ENCODE assay signal across 31 cellular contexts in the genomic region with DNA sequence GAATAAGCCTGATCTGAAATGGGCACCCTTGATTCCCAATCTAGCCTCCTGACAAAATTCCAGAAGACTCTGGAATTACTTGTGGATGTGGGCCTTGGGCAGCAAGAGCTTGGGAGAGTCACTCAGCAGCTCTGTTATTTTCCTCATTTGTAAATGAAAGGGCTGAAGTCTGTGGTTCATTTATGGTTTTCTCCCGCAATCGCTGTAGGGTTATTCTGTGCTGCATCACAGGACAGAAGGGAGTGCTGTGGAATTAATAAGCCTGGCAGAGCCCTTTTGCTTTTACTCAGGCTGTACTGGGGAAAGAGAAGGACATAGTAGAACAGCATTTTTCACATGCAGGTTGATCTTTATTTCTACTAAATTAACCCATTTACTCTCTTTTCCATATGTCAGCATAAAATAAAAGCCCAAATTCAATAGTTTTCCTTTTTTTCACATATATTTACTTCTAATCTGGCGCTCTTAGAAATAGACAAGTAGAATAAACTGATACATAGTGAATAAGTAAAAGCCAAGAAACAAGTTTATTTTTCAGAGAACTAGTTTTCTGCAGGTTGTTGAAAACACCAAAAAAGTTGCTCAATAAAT. TPM values are rescaled to one million over a fixed set of nuclear protein-coding genes. Genes with fewer than 3 reads are reported as not detected.
DNase-seq lines count a peak whose midpoint lies in the region; ATAC-seq, FAIRE-seq and TF ChIP-seq lines count a peak whose summit lies in the region.
"Had no signal": no experiment of that assay in that cellular context is flagged by ENCODE, and none has a peak within 500 bp of the region (broad histone marks: within the 10 kb centered on the region; RNA-seq: fewer than 3 reads in every experiment).

No MANE protein-coding gene starts in this region.

- no peak for ATAC-seq in CD4-positive, CD25-positive, alpha-beta regulatory T cell (ENCODE audit: low read depth in 2 of 2)
- ATAC-seq in SK-N-SH treated with all-trans-retinoic acid at 6 μM for 48 hours (peak; percentile 18; the same call in 1 of the 3 replicates), pancreas (no peak)
- ATAC-seq: activated CD8-positive, alpha-beta T cell treated with anti-CD3 and anti-CD28 coated beads for 36 hours; left ventricle myocardium superior; PC-3 had no signal

- no peaks in the 10 kb centered on the region for H3K9me3 Mint-ChIP-seq in CD4-positive, CD25-positive, alpha-beta regulatory T cell
- H3K9me3 Mint-ChIP-seq: activated CD8-positive, alpha-beta T cell treated with anti-CD3 and anti-CD28 coated beads for 36 hours; activated T-helper 1 cell treated with anti-CD3 and anti-CD28 coated beads, Interleukin-12 subunit alpha, Interleukin-12 subunit beta, Interleukin-2, Interleukin-4 antibody, amounts not matched to agents 30 ng/mL and 10 ng/mL and 1 ng/mL, durations not matched to agents 14 hours and 24 hours and 36 hours; CD4-positive, alpha-beta T cell had no signal

- peak overlapping the region in 2 of 3 donors; percentile 53 to 59 for H3K27ac Mint-ChIP-seq in CD4-positive, CD25-positive, alpha-beta regulatory T cell
- H3K27ac Mint-ChIP-seq: activated CD8-positive, alpha-beta T cell treated with anti-CD3 and anti-CD28 coated beads for 36 hours; activated T-helper 1 cell treated with anti-CD3 and anti-CD28 coated beads, Interleukin-12 subunit alpha, Interleukin-12 subunit beta, Interleukin-2, Interleukin-4 antibody, amounts not matched to agents 30 ng/mL and 10 ng/mL and 1 ng/mL, durations not matched to agents 14 hours and 24 hours and 36 hours had no signal

- WGBS in pancreas, 2 donors, result 96 to 97% methylated on average over 3 of the region's 3 CpGs

- H3K27ac ChIP-seq in CD4-positive, CD25-positive, alpha-beta regulatory T cell (ENCODE audit: insufficient read depth, low read length, poor library complexity, severe bottlenecking), result no peak overlapping the region
- no peak overlapping the region for H3K27ac ChIP-seq in pancreas
- H3K27ac ChIP-seq: colonic mucosa, epithelial cell of prostate, HL-60, prostate gland, thyroid gland, vagina had no signal

- H3K27me3 Mint-ChIP-seq in CD4-positive, CD25-positive, alpha-beta regulatory T cell, result no peaks in the 10 kb centered on the region
- H3K27me3 Mint-ChIP-seq: activated CD8-positive, alpha-beta T cell treated with anti-CD3 and anti-CD28 coated beads for 36 hours; CD4-positive, alpha-beta T cell had no signal

- no peaks in the 10 kb centered on the region for H3K9me3 ChIP-seq in CD4-positive, CD25-positive, alpha-beta regulatory T cell (ENCODE audit: control insufficient read depth in 2 of 2, low read length in 2 of 2)
- no peaks in the 10 kb centered on the region for H3K9me3 ChIP-seq in pancreas
- H3K9me3 ChIP-seq: colonic mucosa, prostate gland, thyroid gland, vagina had no signal

- peaks cover 50% of the 10 kb centered on the region for H3K4me1 ChIP-seq in CD4-positive, CD25-positive, alpha-beta regulatory T cell (ENCODE audit: control insufficient read depth, insufficient read depth, low read length, poor library complexity, severe bottlenecking)
- H3K4me1 ChIP-seq in pancreas, result peaks cover 0 to 16% (median 4%) of the 10 kb centered on the region in 3 donors
- H3K4me1 ChIP-seq: prostate gland had no signal

- H3K4me3 ChIP-seq in CD4-positive, CD25-positive, alpha-beta regulatory T cell (ENCODE audit: low read depth, low read length), result no peak overlapping the region
- H3K4me3 ChIP-seq in pancreas, result no peak overlapping the region
- H3K4me3 ChIP-seq: colonic mucosa, prostate gland, thyroid gland, vagina had no signal

- no peak for DNase-seq in CD4-positive, CD25-positive, alpha-beta regulatory T cell
- DNase-seq in foreskin melanocyte (peak; percentile 71), putamen (ENCODE audit: low spot score) (peak; percentile 38), pancreas (no peak), T-helper 9 cell (no peak)
- no peak for DNase-seq in activated CD4-positive, alpha-beta T cell treated with anti-CD3 and anti-CD28 coated beads, Interleukin-2, amount 50 U/mL, for 4 hours
- DNase-seq in stimulated activated CD4-positive, alpha-beta T cell treated with anti-CD3 and anti-CD28 coated beads, Interleukin-4, amount 100 ng/mL, for 24 hours, result no peak
- DNase-seq: activated CD8-positive, alpha-beta memory T cell treated with anti-CD3 and anti-CD28 coated beads, Interleukin-2, amount 50 U/mL, for 48 hours; activated CD8-positive, alpha-beta T cell treated with anti-CD3 and anti-CD28 coated beads for 36 hours; activated naive CD4-positive, alpha-beta T cell treated with anti-CD3 and anti-CD28 coated beads, Interleukin-2, amount 50 U/mL, for 16 hours; CD4-positive, alpha-beta T cell; colonic mucosa; DND-41; effector memory CD4-positive, alpha-beta T cell; left ventricle myocardium superior; NCI-H1417 treated with DMSO at 0.1 percent for 48 hours; NCI-H2107; NCI-H345; NCI-H69; PC-3; stimulated activated naive CD4-positive, alpha-beta T cell treated with Interleukin-2 at 50 U/mL for 16 hours; T-helper 2 cell; thyroid gland had no signal

- intact Hi-C loops in pancreas (cut with DNase I), result no loop called here

- FAIRE-seq in pancreas (lab: Jason Lieb, UNC), result no peak
- FAIRE-seq: D721Med, islet of Langerhans had no signal

- H3K27me3 ChIP-seq in CD4-positive, CD25-positive, alpha-beta regulatory T cell (ENCODE audit: control insufficient read depth, insufficient read depth, low read length), result no peaks in the 10 kb centered on the region
- no peaks in the 10 kb centered on the region for H3K27me3 ChIP-seq in pancreas
- H3K27me3 ChIP-seq: colonic mucosa, thyroid gland, vagina had no signal

- H3K36me3 ChIP-seq in CD4-positive, CD25-positive, alpha-beta regulatory T cell (ENCODE audit: control insufficient read depth, insufficient read depth, low read length), result peaks cover 40% of the 10 kb centered on the region
- H3K36me3 ChIP-seq in pancreas, result no peaks in the 10 kb centered on the region
- H3K36me3 ChIP-seq: colonic mucosa, prostate gland, thyroid gland had no signal

- H3K4me1 Mint-ChIP-seq in CD4-positive, CD25-positive, alpha-beta regulatory T cell, result peaks cover 22 to 42% (median 41%) of the 10 kb centered on the region in 4 donors

- H3K36me3 Mint-ChIP-seq in CD4-positive, CD25-positive, alpha-beta regulatory T cell, result peaks cover 29% of the 10 kb centered on the region

- no peak for TF ChIP-seq CTCF in pancreas (IDR thresholded peaks at IDR 0.05)

- peak overlapping the region in 3 of 4 donors; percentile 8 to 18 (median 10) for H3K4me3 Mint-ChIP-seq in CD4-positive, CD25-positive, alpha-beta regulatory T cell
- H3K4me3 Mint-ChIP-seq: activated CD8-positive, alpha-beta T cell treated with anti-CD3 and anti-CD28 coated beads for 36 hours; activated T-helper 1 cell treated with anti-CD3 and anti-CD28 coated beads, Interleukin-12 subunit alpha, Interleukin-12 subunit beta, Interleukin-2, Interleukin-4 antibody, amounts not matched to agents 30 ng/mL and 10 ng/mL and 1 ng/mL, durations not matched to agents 14 hours and 24 hours and 36 hours; CD4-positive, alpha-beta T cell had no signal

TF ChIP-seq in SK-N-SH treated with all-trans-retinoic acid at 6 μM for 48 hours, 23 proteins besides CTCF, POLR2A, EP300 and RAD21 (continues in another document):
- no peak for TF ChIP-seq ZNF565 (CRISPR knock-in tag; conservative IDR thresholded peaks at IDR 0.05; ENCODE audit: low read depth)
- TF ChIP-seq, protein P1, sequence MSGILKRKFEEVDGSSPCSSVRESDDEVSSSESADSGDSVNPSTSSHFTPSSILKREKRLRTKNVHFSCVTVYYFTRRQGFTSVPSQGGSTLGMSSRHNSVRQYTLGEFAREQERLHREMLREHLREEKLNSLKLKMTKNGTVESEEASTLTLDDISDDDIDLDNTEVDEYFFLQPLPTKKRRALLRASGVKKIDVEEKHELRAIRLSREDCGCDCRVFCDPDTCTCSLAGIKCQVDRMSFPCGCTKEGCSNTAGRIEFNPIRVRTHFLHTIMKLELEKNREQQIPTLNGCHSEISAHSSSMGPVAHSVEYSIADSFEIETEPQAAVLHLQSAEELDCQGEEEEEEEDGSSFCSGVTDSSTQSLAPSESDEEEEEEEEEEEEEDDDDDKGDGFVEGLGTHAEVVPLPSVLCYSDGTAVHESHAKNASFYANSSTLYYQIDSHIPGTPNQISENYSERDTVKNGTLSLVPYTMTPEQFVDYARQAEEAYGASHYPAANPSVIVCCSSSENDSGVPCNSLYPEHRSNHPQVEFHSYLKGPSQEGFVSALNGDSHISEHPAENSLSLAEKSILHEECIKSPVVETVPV (CRISPR knock-in tag; IDR thresholded peaks at IDR 0.05), result no peak
- TF ChIP-seq SNAI2 (CRISPR knock-in tag; IDR thresholded peaks at IDR 0.05), result no peak
- TF ChIP-seq, protein P2, sequence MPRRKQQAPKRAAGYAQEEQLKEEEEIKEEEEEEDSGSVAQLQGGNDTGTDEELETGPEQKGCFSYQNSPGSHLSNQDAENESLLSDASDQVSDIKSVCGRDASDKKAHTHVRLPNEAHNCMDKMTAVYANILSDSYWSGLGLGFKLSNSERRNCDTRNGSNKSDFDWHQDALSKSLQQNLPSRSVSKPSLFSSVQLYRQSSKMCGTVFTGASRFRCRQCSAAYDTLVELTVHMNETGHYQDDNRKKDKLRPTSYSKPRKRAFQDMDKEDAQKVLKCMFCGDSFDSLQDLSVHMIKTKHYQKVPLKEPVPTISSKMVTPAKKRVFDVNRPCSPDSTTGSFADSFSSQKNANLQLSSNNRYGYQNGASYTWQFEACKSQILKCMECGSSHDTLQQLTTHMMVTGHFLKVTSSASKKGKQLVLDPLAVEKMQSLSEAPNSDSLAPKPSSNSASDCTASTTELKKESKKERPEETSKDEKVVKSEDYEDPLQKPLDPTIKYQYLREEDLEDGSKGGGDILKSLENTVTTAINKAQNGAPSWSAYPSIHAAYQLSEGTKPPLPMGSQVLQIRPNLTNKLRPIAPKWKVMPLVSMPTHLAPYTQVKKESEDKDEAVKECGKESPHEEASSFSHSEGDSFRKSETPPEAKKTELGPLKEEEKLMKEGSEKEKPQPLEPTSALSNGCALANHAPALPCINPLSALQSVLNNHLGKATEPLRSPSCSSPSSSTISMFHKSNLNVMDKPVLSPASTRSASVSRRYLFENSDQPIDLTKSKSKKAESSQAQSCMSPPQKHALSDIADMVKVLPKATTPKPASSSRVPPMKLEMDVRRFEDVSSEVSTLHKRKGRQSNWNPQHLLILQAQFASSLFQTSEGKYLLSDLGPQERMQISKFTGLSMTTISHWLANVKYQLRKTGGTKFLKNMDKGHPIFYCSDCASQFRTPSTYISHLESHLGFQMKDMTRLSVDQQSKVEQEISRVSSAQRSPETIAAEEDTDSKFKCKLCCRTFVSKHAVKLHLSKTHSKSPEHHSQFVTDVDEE (CRISPR knock-in tag; IDR thresholded peaks at IDR 0.05), result no peak
- TF ChIP-seq ZC3H10 (CRISPR knock-in tag; IDR thresholded peaks at IDR 0.05), result no peak
- TF ChIP-seq PPARA (CRISPR knock-in tag; IDR thresholded peaks at IDR 0.05; ENCODE audit: borderline replicate concordance), result no peak
- TF ChIP-seq ARNTL (CRISPR knock-in tag; IDR thresholded peaks at IDR 0.05; ENCODE audit: borderline replicate concordance, low read depth), result no peak
- TF ChIP-seq ZFP3 (CRISPR knock-in tag; IDR thresholded peaks at IDR 0.05), result no peak
- no peak for TF ChIP-seq ESRRG (CRISPR knock-in tag; IDR thresholded peaks at IDR 0.05)
- TF ChIP-seq ISL1 (CRISPR knock-in tag; IDR thresholded peaks at IDR 0.05), result no peak

RNA-seq across cellular contexts. Expression of a gene that starts 49.2 kb away (rescaled TPM):
- total RNA-seq in CD4-positive, CD25-positive, alpha-beta regulatory T cell, result 108 TPM
- polyA plus RNA-seq in CD4-positive, CD25-positive, alpha-beta regulatory T cell, result 10 to 100 TPM; 29.4 to 40.7 (median 30.2) TPM
- 10 to 100 TPM; 18.1 to 38.7 (median 27.8) TPM for total RNA-seq in pancreas
- 10 to 100 TPM in 1 of 2 donors, 1 to 10 TPM in 1; 5.8 to 10.1 TPM for polyA plus RNA-seq in pancreas

Comparison
In these comparisons a context has a peak if more than half of its experiments do, and no peak if none do; other contexts are left out.
1. DNase-seq: peak in foreskin melanocyte (single experiment) and putamen (single experiment); none in CD4-positive, CD25-positive, alpha-beta regulatory T cell (0 of 3), activated CD4-positive, alpha-beta T cell treated with anti-CD3 and anti-CD28 coated beads, Interleukin-2, amount 50 U/mL, for 4 hours (0 of 2), pancreas (0 of 6), stimulated activated CD4-positive, alpha-beta T cell treated with anti-CD3 and anti-CD28 coated beads, Interleukin-4, amount 100 ng/mL, for 24 hours (single experiment) and T-helper 9 cell (single experiment).